Comparison of ENCODE assay signal across 10 cellular contexts in the genomic region with DNA sequence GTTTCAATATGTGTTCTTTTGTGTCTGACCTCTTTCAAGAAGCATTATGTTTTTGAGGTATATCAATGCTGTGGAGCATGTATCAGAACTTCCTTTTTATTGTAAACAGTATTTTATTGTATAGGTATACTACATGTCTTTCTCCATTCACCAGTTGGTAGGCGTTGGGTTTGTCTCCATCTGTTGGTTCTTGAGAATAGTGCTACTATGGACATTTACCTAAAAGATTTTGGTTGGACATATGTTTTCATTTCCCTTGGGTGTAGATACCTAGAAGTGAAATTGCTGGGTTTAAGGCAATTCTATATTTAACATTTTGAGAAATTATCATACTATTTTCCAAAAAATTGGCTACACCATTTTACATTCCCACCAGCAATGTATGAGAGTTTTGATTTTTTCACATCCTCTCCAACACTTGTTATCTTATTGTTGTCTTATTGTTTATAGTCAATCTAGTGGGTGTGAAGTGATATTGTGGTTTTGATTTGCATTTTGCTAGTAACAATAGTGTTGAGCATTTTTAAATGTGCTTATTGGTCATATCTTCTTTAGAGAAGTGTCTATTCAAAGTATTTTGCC.
DNase-seq lines count a peak whose midpoint lies in the region; ATAC-seq, FAIRE-seq and TF ChIP-seq lines count a peak whose summit lies in the region.
"Had no signal": no experiment of that assay in that cellular context is flagged by ENCODE, and none has a peak within 500 bp of the region (broad histone marks: within the 10 kb centered on the region; RNA-seq: fewer than 3 reads in every experiment).

No MANE protein-coding gene starts in this region.

- peak; percentile 53; the same call in 2 of the 3 replicates for ATAC-seq in SK-N-SH treated with all-trans-retinoic acid at 6 μM for 48 hours
- no peak for ATAC-seq in GM18498 (IDR thresholded peaks at IDR 0.05; ENCODE audit: unreplicated experiment)

- 15 to 40% (median 28%) methylated on average over 1 of the region's 1 CpG for WGBS in small intestine, 3 donors

- FAIRE-seq in small intestine (lab: Jason Lieb, UNC): no peak

- no peaks in the 10 kb centered on the region for H3K4me1 ChIP-seq in small intestine (ENCODE audit: control insufficient read depth in 2 of 2, insufficient read depth in 1 of 2, low read depth in 1 of 2, low read length in 1 of 2)

- H3K4me3 ChIP-seq in HL-60 (replicated peaks; ENCODE audit: insufficient read depth, low read length) (no peak overlapping the region), small intestine (ENCODE audit: low read depth in 1 of 2, low read length in 2 of 2) (no peak overlapping the region)

- H3K27ac ChIP-seq in HL-60 (replicated peaks) (no peak overlapping the region), small intestine (ENCODE audit: low read depth in 1 of 2, low read length in 1 of 2) (no peak overlapping the region)

- H3K36me3 ChIP-seq in small intestine (ENCODE audit: control insufficient read depth in 2 of 2, insufficient read depth in 2 of 2, low read length in 2 of 2): no peaks in the 10 kb centered on the region

- H3K9me3 ChIP-seq in small intestine (ENCODE audit: control insufficient read depth, low read depth): no peaks in the 10 kb centered on the region

- H3K27me3 ChIP-seq in HL-60 (ENCODE audit: insufficient read depth, poor library complexity, severe bottlenecking) (no peaks in the 10 kb centered on the region), small intestine (ENCODE audit: control insufficient read depth in 2 of 2, insufficient read depth in 2 of 2, low read length in 2 of 2) (no peaks in the 10 kb centered on the region)

- TF ChIP-seq CTCF in HL-60 (IDR thresholded peaks at IDR 0.05; ENCODE audit: insufficient read depth, low read length): peak; percentile 16

- peak; percentile 0 for DNase-seq in COLO668 (lab: John Stamatoyannopoulos, UW; ENCODE audit: unreplicated experiment)
- DNase-seq in HL-60 (ENCODE audit: low read depth in 1 of 2, low spot score in 1 of 2): no peak
- DNase-seq in iris pigment epithelial cell (ENCODE audit: low read depth): peak; percentile 53
- no peak for DNase-seq in HK-2 (ENCODE audit: unreplicated experiment)
- DNase-seq in small intestine: no peak
- DNase-seq in GM19240 (ENCODE audit: insufficient read length, low spot score): no peak
- DNase-seq: activated T-cell treated with anti-CD3 and anti-CD28 coated beads, Interleukin-2, amount 50 U/mL, for 1 hour; stimulated activated CD4-positive, alpha-beta T cell treated with anti-CD3 and anti-CD28 coated beads, Interleukin-1b, Interleukin-23, amount 100 ng/mL, for 48 hours had no signal

TF ChIP-seq in SK-N-SH treated with all-trans-retinoic acid at 6 μM for 48 hours, 23 proteins besides CTCF, POLR2A, EP300 and RAD21 (continues in another document):
- TF ChIP-seq ESRRG (CRISPR knock-in tag; IDR thresholded peaks at IDR 0.05): no peak
- TF ChIP-seq PPARA (CRISPR knock-in tag; IDR thresholded peaks at IDR 0.05; ENCODE audit: borderline replicate concordance): no peak
- TF ChIP-seq TSHZ2 (CRISPR knock-in tag; IDR thresholded peaks at IDR 0.05): no peak
- TF ChIP-seq, protein P1, sequence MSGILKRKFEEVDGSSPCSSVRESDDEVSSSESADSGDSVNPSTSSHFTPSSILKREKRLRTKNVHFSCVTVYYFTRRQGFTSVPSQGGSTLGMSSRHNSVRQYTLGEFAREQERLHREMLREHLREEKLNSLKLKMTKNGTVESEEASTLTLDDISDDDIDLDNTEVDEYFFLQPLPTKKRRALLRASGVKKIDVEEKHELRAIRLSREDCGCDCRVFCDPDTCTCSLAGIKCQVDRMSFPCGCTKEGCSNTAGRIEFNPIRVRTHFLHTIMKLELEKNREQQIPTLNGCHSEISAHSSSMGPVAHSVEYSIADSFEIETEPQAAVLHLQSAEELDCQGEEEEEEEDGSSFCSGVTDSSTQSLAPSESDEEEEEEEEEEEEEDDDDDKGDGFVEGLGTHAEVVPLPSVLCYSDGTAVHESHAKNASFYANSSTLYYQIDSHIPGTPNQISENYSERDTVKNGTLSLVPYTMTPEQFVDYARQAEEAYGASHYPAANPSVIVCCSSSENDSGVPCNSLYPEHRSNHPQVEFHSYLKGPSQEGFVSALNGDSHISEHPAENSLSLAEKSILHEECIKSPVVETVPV (CRISPR knock-in tag; IDR thresholded peaks at IDR 0.05): no peak
- no peak for TF ChIP-seq ZNF70 (CRISPR knock-in tag; IDR thresholded peaks at IDR 0.05)
- TF ChIP-seq OSR1 (CRISPR knock-in tag; IDR thresholded peaks at IDR 0.05): no peak
- TF ChIP-seq SNAI2 (CRISPR knock-in tag; IDR thresholded peaks at IDR 0.05): no peak
- TF ChIP-seq CSDC2 (CRISPR knock-in tag; IDR thresholded peaks at IDR 0.05): no peak
- no peak for TF ChIP-seq ZC3H10 (CRISPR knock-in tag; IDR thresholded peaks at IDR 0.05)
- TF ChIP-seq ZNF565 (CRISPR knock-in tag; conservative IDR thresholded peaks at IDR 0.05; ENCODE audit: low read depth): no peak
- TF ChIP-seq PATZ1 (CRISPR knock-in tag; IDR thresholded peaks at IDR 0.05; ENCODE audit: borderline replicate concordance): no peak
- no peak for TF ChIP-seq ISL1 (CRISPR knock-in tag; IDR thresholded peaks at IDR 0.05)
- TF ChIP-seq RARB (CRISPR knock-in tag; IDR thresholded peaks at IDR 0.05): no peak
- TF ChIP-seq POU6F1 (CRISPR knock-in tag; IDR thresholded peaks at IDR 0.05; ENCODE audit: borderline replicate concordance, low read depth): no peak
- TF ChIP-seq TOX (CRISPR knock-in tag; IDR thresholded peaks at IDR 0.05; ENCODE audit: borderline replicate concordance): no peak
- TF ChIP-seq, protein P2, sequence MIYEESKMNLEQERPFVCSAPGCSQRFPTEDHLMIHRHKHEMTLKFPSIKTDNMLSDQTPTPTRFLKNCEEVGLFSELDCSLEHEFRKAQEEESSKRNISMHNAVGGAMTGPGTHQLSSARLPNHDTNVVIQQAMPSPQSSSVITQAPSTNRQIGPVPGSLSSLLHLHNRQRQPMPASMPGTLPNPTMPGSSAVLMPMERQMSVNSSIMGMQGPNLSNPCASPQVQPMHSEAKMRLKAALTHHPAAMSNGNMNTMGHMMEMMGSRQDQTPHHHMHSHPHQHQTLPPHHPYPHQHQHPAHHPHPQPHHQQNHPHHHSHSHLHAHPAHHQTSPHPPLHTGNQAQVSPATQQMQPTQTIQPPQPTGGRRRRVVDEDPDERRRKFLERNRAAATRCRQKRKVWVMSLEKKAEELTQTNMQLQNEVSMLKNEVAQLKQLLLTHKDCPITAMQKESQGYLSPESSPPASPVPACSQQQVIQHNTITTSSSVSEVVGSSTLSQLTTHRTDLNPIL (CRISPR knock-in tag; IDR thresholded peaks at IDR 0.05; ENCODE audit: low read depth): no peak
- no peak for TF ChIP-seq BACH2 (CRISPR knock-in tag; IDR thresholded peaks at IDR 0.05; ENCODE audit: borderline replicate concordance)
- no peak for TF ChIP-seq ZFP3 (CRISPR knock-in tag; IDR thresholded peaks at IDR 0.05)
- no peak for TF ChIP-seq ZFP30 (CRISPR knock-in tag; IDR thresholded peaks at IDR 0.05)

Comparison
In these comparisons a context has a peak if more than half of its experiments do, and no peak if none do; other contexts are left out.
1. DNase-seq: peak in COLO668 (single experiment) and iris pigment epithelial cell (single experiment); none in HL-60 (0 of 2), HK-2 (single experiment), small intestine (single experiment) and GM19240 (single experiment).